1 cellular context compared by ENCODE assay signal in the genomic region with DNA sequence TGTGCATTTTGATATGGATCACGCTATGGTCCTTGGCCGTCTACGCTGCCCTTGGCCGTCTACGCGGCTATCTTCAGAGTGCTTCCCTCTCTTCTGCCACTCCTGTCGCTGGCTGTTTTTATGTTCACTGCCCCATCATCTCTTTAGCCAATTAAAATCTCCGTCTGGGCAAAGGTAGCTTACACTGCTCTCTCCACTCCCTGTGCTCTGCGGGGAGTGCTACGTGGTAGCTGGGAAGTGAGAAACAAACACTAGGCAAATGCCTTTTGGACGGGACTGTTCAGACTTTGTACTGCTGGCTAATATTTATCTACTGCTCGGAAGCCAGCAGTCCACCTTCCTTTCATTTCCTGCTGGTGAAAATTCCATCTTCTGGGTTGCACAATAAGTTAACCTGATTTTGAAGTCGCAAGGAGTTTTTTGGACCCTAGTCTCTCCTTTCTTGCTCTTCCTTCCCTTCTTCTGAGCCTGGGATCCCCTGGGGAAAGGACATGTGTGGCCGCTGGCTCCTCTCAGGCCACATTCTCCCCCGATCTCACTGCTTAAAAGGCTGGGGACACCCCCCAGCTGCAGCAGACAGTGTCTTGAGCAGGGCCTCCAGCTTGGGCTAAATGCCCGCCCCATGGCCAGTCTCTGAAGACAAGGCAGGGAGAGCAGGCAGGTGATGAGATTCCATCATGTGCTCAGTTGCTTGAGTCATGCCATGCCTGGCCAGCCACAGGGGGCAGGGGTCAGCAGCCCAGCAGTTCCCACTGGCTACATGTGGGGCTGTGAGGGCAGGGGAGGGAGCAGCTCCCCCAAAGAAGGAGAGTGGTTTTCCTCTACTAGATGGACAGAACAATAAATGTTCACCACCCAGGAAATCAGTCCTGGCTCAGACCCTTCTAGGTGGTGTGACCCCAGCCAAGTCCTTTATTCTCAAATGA.
TF ChIP-seq lines count a peak whose summit lies in the region.

No MANE protein-coding gene starts in this region.

TF ChIP-seq in HepG2, 621 proteins besides CTCF, POLR2A, EP300 and RAD21 (continued from another document and continues in another):
- peak; percentile 49; the same call in 1 of the 2 replicates for TF ChIP-seq JUND (CRISPR knock-in tag; IDR thresholded peaks at IDR 0.05)
- no peak for TF ChIP-seq HNRNPK (IDR thresholded peaks at IDR 0.05; ENCODE audit: low read depth, low read length, poor library complexity, severe bottlenecking)
- TF ChIP-seq, protein P1, sequence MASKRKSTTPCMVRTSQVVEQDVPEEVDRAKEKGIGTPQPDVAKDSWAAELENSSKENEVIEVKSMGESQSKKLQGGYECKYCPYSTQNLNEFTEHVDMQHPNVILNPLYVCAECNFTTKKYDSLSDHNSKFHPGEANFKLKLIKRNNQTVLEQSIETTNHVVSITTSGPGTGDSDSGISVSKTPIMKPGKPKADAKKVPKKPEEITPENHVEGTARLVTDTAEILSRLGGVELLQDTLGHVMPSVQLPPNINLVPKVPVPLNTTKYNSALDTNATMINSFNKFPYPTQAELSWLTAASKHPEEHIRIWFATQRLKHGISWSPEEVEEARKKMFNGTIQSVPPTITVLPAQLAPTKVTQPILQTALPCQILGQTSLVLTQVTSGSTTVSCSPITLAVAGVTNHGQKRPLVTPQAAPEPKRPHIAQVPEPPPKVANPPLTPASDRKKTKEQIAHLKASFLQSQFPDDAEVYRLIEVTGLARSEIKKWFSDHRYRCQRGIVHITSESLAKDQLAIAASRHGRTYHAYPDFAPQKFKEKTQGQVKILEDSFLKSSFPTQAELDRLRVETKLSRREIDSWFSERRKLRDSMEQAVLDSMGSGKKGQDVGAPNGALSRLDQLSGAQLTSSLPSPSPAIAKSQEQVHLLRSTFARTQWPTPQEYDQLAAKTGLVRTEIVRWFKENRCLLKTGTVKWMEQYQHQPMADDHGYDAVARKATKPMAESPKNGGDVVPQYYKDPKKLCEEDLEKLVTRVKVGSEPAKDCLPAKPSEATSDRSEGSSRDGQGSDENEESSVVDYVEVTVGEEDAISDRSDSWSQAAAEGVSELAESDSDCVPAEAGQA (IDR thresholded peaks at IDR 0.05; ENCODE audit: low read depth), result no peak
- TF ChIP-seq, protein P1 (CRISPR knock-in tag; IDR thresholded peaks at IDR 0.05; ENCODE audit: borderline replicate concordance), result no peak
- TF ChIP-seq CBX1 (IDR thresholded peaks at IDR 0.05; ENCODE audit: low read depth), result no peak
- peak; percentile 36; the same call in 1 of the 2 replicates for TF ChIP-seq CBX5 (CRISPR knock-in tag; IDR thresholded peaks at IDR 0.05; ENCODE audit: borderline replicate concordance)
- TF ChIP-seq ZNF557 (CRISPR knock-in tag; IDR thresholded peaks at IDR 0.05), result 0 out of 2 replicates have a peak, but pooled peaks have one; percentile 47
- TF ChIP-seq ZNF607 (CRISPR knock-in tag; IDR thresholded peaks at IDR 0.05; ENCODE audit: borderline replicate concordance), result peak; percentile 48; the same call in 1 of the 2 replicates
- TF ChIP-seq ZNF513 (CRISPR knock-in tag; conservative IDR thresholded peaks at IDR 0.05), result no peak
- no peak for TF ChIP-seq ZNF563 (CRISPR knock-in tag; IDR thresholded peaks at IDR 0.05)
- no peak for TF ChIP-seq FUBP1 (CRISPR knock-in tag; IDR thresholded peaks at IDR 0.05; ENCODE audit: borderline replicate concordance)
- TF ChIP-seq ZNF678 (CRISPR knock-in tag; IDR thresholded peaks at IDR 0.05), result no peak
- TF ChIP-seq NPAS2 (CRISPR knock-in tag; IDR thresholded peaks at IDR 0.05; ENCODE audit: borderline replicate concordance), result no peak
- no peak for TF ChIP-seq ZNF562 (CRISPR knock-in tag; IDR thresholded peaks at IDR 0.05; ENCODE audit: borderline replicate concordance)
- no peak for TF ChIP-seq GZF1 (CRISPR knock-in tag; IDR thresholded peaks at IDR 0.05)
- peak; percentile 70 for TF ChIP-seq KMT2B (CRISPR knock-in tag; IDR thresholded peaks at IDR 0.05)
- peak; percentile 51 for TF ChIP-seq ZNF12 (CRISPR knock-in tag; IDR thresholded peaks at IDR 0.05)
- TF ChIP-seq TAF1 (CRISPR knock-in tag; IDR thresholded peaks at IDR 0.05), result peak; percentile 28; the same call in 1 of the 2 replicates
- TF ChIP-seq SNAI1 (CRISPR knock-in tag; IDR thresholded peaks at IDR 0.05; ENCODE audit: borderline replicate concordance), result peak; percentile 69; the same call in 1 of the 2 replicates
- TF ChIP-seq TEF (CRISPR knock-in tag; IDR thresholded peaks at IDR 0.05), result 0 out of 2 replicates have a peak, but pooled peaks have one; percentile 77
- no peak for TF ChIP-seq ZNF282 (IDR thresholded peaks at IDR 0.05; ENCODE audit: partially characterized antibody)
- TF ChIP-seq NR2C2 (CRISPR knock-in tag; IDR thresholded peaks at IDR 0.05; ENCODE audit: borderline replicate concordance), result no peak; the same call in 1 of the 2 replicates
- TF ChIP-seq ZMAT3 (CRISPR knock-in tag; conservative IDR thresholded peaks at IDR 0.05), result no peak; the same call in 1 of the 2 replicates
- TF ChIP-seq, protein P2, sequence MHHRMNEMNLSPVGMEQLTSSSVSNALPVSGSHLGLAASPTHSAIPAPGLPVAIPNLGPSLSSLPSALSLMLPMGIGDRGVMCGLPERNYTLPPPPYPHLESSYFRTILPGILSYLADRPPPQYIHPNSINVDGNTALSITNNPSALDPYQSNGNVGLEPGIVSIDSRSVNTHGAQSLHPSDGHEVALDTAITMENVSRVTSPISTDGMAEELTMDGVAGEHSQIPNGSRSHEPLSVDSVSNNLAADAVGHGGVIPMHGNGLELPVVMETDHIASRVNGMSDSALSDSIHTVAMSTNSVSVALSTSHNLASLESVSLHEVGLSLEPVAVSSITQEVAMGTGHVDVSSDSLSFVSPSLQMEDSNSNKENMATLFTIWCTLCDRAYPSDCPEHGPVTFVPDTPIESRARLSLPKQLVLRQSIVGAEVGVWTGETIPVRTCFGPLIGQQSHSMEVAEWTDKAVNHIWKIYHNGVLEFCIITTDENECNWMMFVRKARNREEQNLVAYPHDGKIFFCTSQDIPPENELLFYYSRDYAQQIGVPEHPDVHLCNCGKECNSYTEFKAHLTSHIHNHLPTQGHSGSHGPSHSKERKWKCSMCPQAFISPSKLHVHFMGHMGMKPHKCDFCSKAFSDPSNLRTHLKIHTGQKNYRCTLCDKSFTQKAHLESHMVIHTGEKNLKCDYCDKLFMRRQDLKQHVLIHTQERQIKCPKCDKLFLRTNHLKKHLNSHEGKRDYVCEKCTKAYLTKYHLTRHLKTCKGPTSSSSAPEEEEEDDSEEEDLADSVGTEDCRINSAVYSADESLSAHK (CRISPR knock-in tag; IDR thresholded peaks at IDR 0.05; ENCODE audit: borderline replicate concordance), result no peak
- TF ChIP-seq ZNF747 (CRISPR knock-in tag; IDR thresholded peaks at IDR 0.05; ENCODE audit: borderline replicate concordance), result no peak
- TF ChIP-seq, protein P3, sequence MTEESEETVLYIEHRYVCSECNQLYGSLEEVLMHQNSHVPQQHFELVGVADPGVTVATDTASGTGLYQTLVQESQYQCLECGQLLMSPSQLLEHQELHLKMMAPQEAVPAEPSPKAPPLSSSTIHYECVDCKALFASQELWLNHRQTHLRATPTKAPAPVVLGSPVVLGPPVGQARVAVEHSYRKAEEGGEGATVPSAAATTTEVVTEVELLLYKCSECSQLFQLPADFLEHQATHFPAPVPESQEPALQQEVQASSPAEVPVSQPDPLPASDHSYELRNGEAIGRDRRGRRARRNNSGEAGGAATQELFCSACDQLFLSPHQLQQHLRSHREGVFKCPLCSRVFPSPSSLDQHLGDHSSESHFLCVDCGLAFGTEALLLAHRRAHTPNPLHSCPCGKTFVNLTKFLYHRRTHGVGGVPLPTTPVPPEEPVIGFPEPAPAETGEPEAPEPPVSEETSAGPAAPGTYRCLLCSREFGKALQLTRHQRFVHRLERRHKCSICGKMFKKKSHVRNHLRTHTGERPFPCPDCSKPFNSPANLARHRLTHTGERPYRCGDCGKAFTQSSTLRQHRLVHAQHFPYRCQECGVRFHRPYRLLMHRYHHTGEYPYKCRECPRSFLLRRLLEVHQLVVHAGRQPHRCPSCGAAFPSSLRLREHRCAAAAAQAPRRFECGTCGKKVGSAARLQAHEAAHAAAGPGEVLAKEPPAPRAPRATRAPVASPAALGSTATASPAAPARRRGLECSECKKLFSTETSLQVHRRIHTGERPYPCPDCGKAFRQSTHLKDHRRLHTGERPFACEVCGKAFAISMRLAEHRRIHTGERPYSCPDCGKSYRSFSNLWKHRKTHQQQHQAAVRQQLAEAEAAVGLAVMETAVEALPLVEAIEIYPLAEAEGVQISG (CRISPR knock-in tag; IDR thresholded peaks at IDR 0.05), result peak; percentile 72
- no peak; the same call in 1 of the 2 replicates for TF ChIP-seq TSC22D2 (CRISPR knock-in tag; IDR thresholded peaks at IDR 0.05; ENCODE audit: borderline replicate concordance)
- no peak for TF ChIP-seq SIX1 (CRISPR knock-in tag; IDR thresholded peaks at IDR 0.05; ENCODE audit: borderline replicate concordance)
- peak; percentile 84 for TF ChIP-seq CREM (IDR thresholded peaks at IDR 0.05)
- no peak for TF ChIP-seq CREM (CRISPR knock-in tag; IDR thresholded peaks at IDR 0.05)
